ENCODE assay signal across 9 cellular contexts in the genomic region with DNA sequence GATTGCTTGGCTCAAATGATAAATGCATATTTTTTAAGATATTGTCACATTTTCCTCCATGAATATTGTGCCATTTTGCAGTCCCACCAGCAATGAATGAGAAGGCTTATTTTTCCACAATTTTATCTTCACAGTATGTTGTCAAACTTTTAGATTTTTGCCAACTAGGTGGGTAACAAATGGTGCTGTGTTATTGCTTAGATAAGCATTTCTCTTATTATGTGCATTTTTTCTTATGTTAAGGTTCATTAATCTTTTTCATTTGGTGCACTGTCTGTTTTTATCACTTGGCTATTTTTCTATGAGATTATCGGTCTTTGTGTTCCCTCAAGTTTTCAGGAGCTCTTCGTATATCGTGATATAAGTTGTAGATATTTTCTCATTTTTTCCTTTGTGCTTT. TPM values are rescaled to one million over a fixed set of nuclear protein-coding genes. Genes with fewer than 3 reads are reported as not detected.
"Had no signal": no experiment of that assay in that cellular context is flagged by ENCODE, and none has a peak within 500 bp of the region (broad histone marks: within the 10 kb centered on the region; RNA-seq: fewer than 3 reads in every experiment).

No MANE protein-coding gene starts in this region.

- DNase-seq: Karpas-422, KBM-7, KG1 had no signal

- H3K4me2 ChIP-seq: KMS-11 had no signal

- FAIRE-seq: HTR-8/SVneo had no signal

- H3K9ac ChIP-seq: KMS-11 had no signal

- H3K27ac ChIP-seq: HL-60, KMS-11 had no signal

RNA-seq across cellular contexts. Expression of a gene that starts 13.4 kb away (rescaled TPM):
- total RNA-seq: HT-29, HT1080 had no signal
- polyA plus RNA-seq: IgD-negative memory B cell had no signal

RNA-seq across cellular contexts. Expression of a gene that starts 32.1 kb away (rescaled TPM):
- total RNA-seq: HT-29 had no signal
- polyA plus RNA-seq: IgD-negative memory B cell had no signal
